In genomic region chr22:29883045-29883830, GRCh38 we compare ENCODE assay signal across 8 cellular contexts. TPM values are rescaled to one million over a fixed set of nuclear protein-coding genes. Genes with fewer than 3 reads are reported as not detected.
DNase-seq lines count a peak whose midpoint lies in the region; ATAC-seq and TF ChIP-seq lines count a peak whose summit lies in the region.

TSS of gene MTMR3 (plus strand) at chr22:29883174. CDS start at chr22:29971060, 87,886 bp downstream.

- H3K4me3 ChIP-seq in Jurkat, Clone E6-1 (ENCODE audit: low read length): peak within 1 kb of the TSS; percentile 84
- peak within 1 kb of the TSS; percentile 77 for H3K4me3 ChIP-seq in fibroblast of mammary gland (ENCODE audit: control insufficient read depth, low read depth, low read length)

- intact Hi-C loops in natural killer cell (cut with micrococcal nuclease): loop anchor here (1.0 kb wide), 1 partner anchor 45 kb away; the partner anchor contains the start of gene ASCC2

- ATAC-seq in GM21390 (IDR thresholded peaks at IDR 0.05; ENCODE audit: unreplicated experiment) (peak; percentile 67), natural killer cell (peak; percentile 75 to 90 (median 80))
- ATAC-seq in activated T-helper 17 cell treated with anti-CD3 and anti-CD28 coated beads, Interleukin-2, amount 50 U/mL, for 72 hours (replicated peaks): peak; percentile 90

- no peaks in the 10 kb centered on the region for H3K36me3 Mint-ChIP-seq in activated T-helper 17 cell treated with anti-CD3 and anti-CD28 coated beads, Interleukin-2, amount 50 U/mL, for 72 hours (ENCODE audit: low read depth)
- no peaks in the 10 kb centered on the region for H3K36me3 Mint-ChIP-seq in natural killer cell

- DNase-seq in Caki2 (ENCODE audit: low read depth) (peak; percentile 90), RPMI7951 (ENCODE audit: low read depth) (peak; percentile 82), fibroblast of mammary gland (ENCODE audit: low read depth) (peak; percentile 83), natural killer cell (peak; percentile 90)
- DNase-seq in Jurkat, Clone E6-1 (ENCODE audit: low read depth, low spot score): peak; percentile 74
- DNase-seq in stimulated activated naive CD4-positive, alpha-beta T cell (lab: John Stamatoyannopoulos, UW): peak; percentile 70 to 86 (median 80)

- peaks cover under 1% of the 10 kb centered on the region for H3K4me1 Mint-ChIP-seq in activated T-helper 17 cell treated with anti-CD3 and anti-CD28 coated beads, Interleukin-2, amount 50 U/mL, for 72 hours
- peaks cover 9 to 14% of the 10 kb centered on the region in 2 donors for H3K4me1 Mint-ChIP-seq in natural killer cell

- no peaks in the 10 kb centered on the region for H3K27me3 Mint-ChIP-seq in activated T-helper 17 cell treated with anti-CD3 and anti-CD28 coated beads, Interleukin-2, amount 50 U/mL, for 72 hours
- H3K27me3 Mint-ChIP-seq in natural killer cell (ENCODE audit: low read depth in 2 of 2): no peaks in the 10 kb centered on the region

- no peaks in the 10 kb centered on the region for H3K9me3 Mint-ChIP-seq in activated T-helper 17 cell treated with anti-CD3 and anti-CD28 coated beads, Interleukin-2, amount 50 U/mL, for 72 hours
- no peaks in the 10 kb centered on the region for H3K9me3 Mint-ChIP-seq in natural killer cell

- peak within 1 kb of the TSS; percentile 86 for H3K27ac Mint-ChIP-seq in activated T-helper 17 cell treated with anti-CD3 and anti-CD28 coated beads, Interleukin-2, amount 50 U/mL, for 72 hours
- H3K27ac Mint-ChIP-seq in natural killer cell: peak within 1 kb of the TSS; percentile 87 to 91

- peak; percentile 0 for TF ChIP-seq CTCF in fibroblast of mammary gland (conservative IDR thresholded peaks at IDR 0.05; ENCODE audit: control insufficient read depth, insufficient read depth, low read depth, low read length)
- TF ChIP-seq CTCF in natural killer cell (IDR thresholded peaks at IDR 0.05): no peak

- in situ Hi-C loops in Caki2 (cut with HindIII; ENCODE audit: low pct_unique_long_range_greater_than_20kb, low sequenced_read_pairs): no loop called here

- H3K4me3 Mint-ChIP-seq in activated T-helper 17 cell treated with anti-CD3 and anti-CD28 coated beads, Interleukin-2, amount 50 U/mL, for 72 hours: peak within 1 kb of the TSS; percentile 21
- peak within 1 kb of the TSS; percentile 92 for H3K4me3 Mint-ChIP-seq in natural killer cell

RNA-seq across cellular contexts. Expression of gene MTMR3, which starts in this region (rescaled TPM):
- total RNA-seq in Caki2 (2014; rRNA removed; shearing (Covaris generic); ENCODE audit: low replicate concordance): 17.2 and 34.4 TPM in 2 replicates
- 8.7 TPM for polyA plus RNA-seq in Jurkat, Clone E6-1 (2012; ENCODE audit: insufficient read depth, insufficient read length)
- total RNA-seq in RPMI7951 (2014; rRNA removed; shearing (Covaris generic)): 13.0 and 18.2 TPM in 2 replicates
- total RNA-seq in activated T-helper 17 cell treated with anti-CD3 and anti-CD28 coated beads, Interleukin-2, amount 50 U/mL, for 72 hours: 10 to 100 TPM; 24.7 to 34.7 TPM
- total RNA-seq in natural killer cell: 10 to 100 TPM; 62.1 to 83.4 (median 75.6) TPM

Comparison
In these comparisons a context has a peak if more than half of its experiments do, and no peak if none do; other contexts are left out.
1. Peak in every context shown above with its lines: DNase-seq, ATAC-seq and H3K4me3 ChIP-seq.